In the genomic region with DNA sequence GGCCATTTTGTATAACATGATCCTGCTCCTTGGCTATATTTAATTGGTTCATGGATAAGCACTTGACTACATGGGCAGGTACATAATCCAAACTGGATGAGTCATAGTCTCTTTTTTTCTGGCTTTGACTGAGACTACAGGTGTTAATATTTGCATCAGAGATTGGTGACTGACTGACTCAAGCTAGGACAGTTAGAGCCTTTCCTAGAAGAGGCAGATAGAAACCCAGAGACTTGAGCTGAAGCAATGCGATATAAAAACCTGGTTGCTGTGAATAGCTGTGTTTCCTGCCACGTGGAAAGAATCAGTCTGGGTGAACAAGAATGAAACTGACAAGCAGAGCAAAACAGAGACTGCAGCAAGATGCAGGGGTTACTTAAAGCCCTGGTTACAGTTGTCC, we compare ENCODE assay signal across 10 cellular contexts.
A peak's percentile ranks its signal among the peaks of the same experiment; 100 is the strongest.
DNase-seq lines count a peak whose midpoint lies in the region; ATAC-seq, FAIRE-seq and TF ChIP-seq lines count a peak whose summit lies in the region.
"Had no signal": no experiment of that assay in that cellular context is flagged by ENCODE, and none has a peak within 500 bp of the region (broad histone marks: within the 10 kb centered on the region; RNA-seq: fewer than 3 reads in every experiment).

No MANE protein-coding gene starts in this region.

- H3K4me2 ChIP-seq in keratinocyte (ENCODE audit: control insufficient read depth, extremely low read depth, insufficient read depth, low read depth, low read length), result no peak overlapping the region
- no peak overlapping the region for H3K4me2 ChIP-seq in OCI-LY7 (ENCODE audit: low read length)

- H3K4me3 Mint-ChIP-seq in chondrocyte (ENCODE audit: unreplicated experiment), result no peak overlapping the region

- BruUV-seq in OCI-LY7 (replicated peaks; lab: Mats Ljungman, UMichigan), result no TSS peak

- no peaks in the 10 kb centered on the region for H4K20me1 ChIP-seq in keratinocyte (ENCODE audit: control insufficient read depth, extremely low read depth, insufficient read depth, low read length)
- no peaks in the 10 kb centered on the region for H4K20me1 ChIP-seq in OCI-LY7 (ENCODE audit: insufficient read depth, low read length)

- intact Hi-C loops in OCI-LY7 (cut with micrococcal nuclease; ENCODE audit: unreplicated experiment), result no loop called here

- POLR2A ChIA-PET in OCI-LY7 (lab: Charles Lee), result no interaction called here

- H3K27me3 ChIP-seq in keratinocyte (ENCODE audit: control insufficient read depth, extremely low read depth, insufficient read depth, low read length) (no peaks in the 10 kb centered on the region), HAP-1 (ENCODE audit: low read depth) (no peaks in the 10 kb centered on the region)

- H3K9me3 ChIP-seq in keratinocyte (ENCODE audit: control insufficient read depth, low read depth, low read length) (peaks cover under 1% of the 10 kb centered on the region), HAP-1 (no peaks in the 10 kb centered on the region), OCI-LY7 (ENCODE audit: low read length) (no peaks in the 10 kb centered on the region)

- peaks cover 4% of the 10 kb centered on the region for H3K4me1 ChIP-seq in keratinocyte (ENCODE audit: control insufficient read depth, extremely low read depth, insufficient read depth, low read length)
- no peaks in the 10 kb centered on the region for H3K4me1 ChIP-seq in HAP-1
- H3K4me1 ChIP-seq in OCI-LY7 (ENCODE audit: insufficient read depth, low read length, poor library complexity, severe bottlenecking), result no peaks in the 10 kb centered on the region

- H3K27me3 Mint-ChIP-seq in chondrocyte (ENCODE audit: low read depth), result no peaks in the 10 kb centered on the region

- no peak overlapping the region for H3K4me3 ChIP-seq in keratinocyte (ENCODE audit: control insufficient read depth in 2 of 3, extremely low read depth in 1 of 3, insufficient read depth in 2 of 3, low read depth in 1 of 3, low read length in 3 of 3)
- H3K4me3 ChIP-seq in HAP-1, result no peak overlapping the region
- H3K4me3 ChIP-seq in OCI-LY7 (ENCODE audit: low read depth, low read length, poor library complexity, severe bottlenecking), result no peak overlapping the region

- in situ Hi-C loops in HAP-1 (cut with MboI; ENCODE audit: low sequenced_read_pairs), result no loop called here

- dilution Hi-C loops in keratinocyte (cut with MboI; ENCODE audit: extremely low pct_ligation_motif_present, low sequenced_read_pairs), result no loop called here

- TF ChIP-seq CTCF in keratinocyte (optimal IDR thresholded peaks at IDR 0.05 in 1 of 3, IDR thresholded peaks at IDR 0.05 in 1 of 3, conservative IDR thresholded peaks at IDR 0.05 in 1 of 3; ENCODE audit: extremely low read depth in 1 of 3, insufficient read depth in 2 of 3, low read length in 3 of 3) (no peak), OCI-LY7 (conservative IDR thresholded peaks at IDR 0.05; ENCODE audit: low read length) (no peak), chondrocyte (IDR thresholded peaks at IDR 0.05) (no peak)

- no peaks in the 10 kb centered on the region for H3K36me3 ChIP-seq in keratinocyte (ENCODE audit: control insufficient read depth in 2 of 2, extremely low read depth in 1 of 2, insufficient read depth in 2 of 2, low read length in 2 of 2)
- H3K36me3 ChIP-seq in HAP-1 (replicated peaks), result no peaks in the 10 kb centered on the region
- H3K36me3 ChIP-seq in OCI-LY7 (ENCODE audit: insufficient read depth, low read length), result no peaks in the 10 kb centered on the region

- peaks cover 1% of the 10 kb centered on the region for H3K36me3 Mint-ChIP-seq in chondrocyte (ENCODE audit: low read depth)

- ATAC-seq in GM21529 (IDR thresholded peaks at IDR 0.05; ENCODE audit: unreplicated experiment) (peak; percentile 95), HG03521 (IDR thresholded peaks at IDR 0.05; ENCODE audit: unreplicated experiment) (peak; percentile 78)

- no peak overlapping the region for H3K27ac Mint-ChIP-seq in chondrocyte (ENCODE audit: unreplicated experiment)

- CTCF ChIA-PET in OCI-LY7 (lab: Charles Lee; ENCODE audit: unreplicated experiment), result no interaction called here

- H2AFZ ChIP-seq in keratinocyte (ENCODE audit: control insufficient read depth, low read length) (peak overlapping the region; percentile 1), OCI-LY7 (ENCODE audit: low read length) (no peak overlapping the region)

- no peak overlapping the region for H3K9ac ChIP-seq in keratinocyte (ENCODE audit: control insufficient read depth, extremely low read depth, insufficient read depth, low read length)

- H3K79me2 ChIP-seq in keratinocyte (ENCODE audit: control insufficient read depth, insufficient read depth, low read length), result no peaks in the 10 kb centered on the region
- no peaks in the 10 kb centered on the region for H3K79me2 ChIP-seq in OCI-LY7 (ENCODE audit: insufficient read depth, low read depth, low read length)

- no peaks in the 10 kb centered on the region for H3K9me2 ChIP-seq in OCI-LY7 (ENCODE audit: insufficient read depth, low read length)

- DNase-seq in NCI-H2029 (lab: John Stamatoyannopoulos, UW) (peak; percentile 5), NCI-H2029 treated with DMSO at 0.1 percent for 48 hours (lab: John Stamatoyannopoulos, UW) (no peak), keratinocyte (ENCODE audit: low read depth, low spot score) (no peak), HAP-1 (ENCODE audit: low spot score in 2 of 2) (no peak), OCI-LY7 (ENCODE audit: low spot score) (no peak), chondrocyte (ENCODE audit: low spot score) (no peak)

- no peaks in the 10 kb centered on the region for H3K9me1 ChIP-seq in keratinocyte (ENCODE audit: control insufficient read depth, extremely low read depth, insufficient read depth, low read length)

- peaks cover 13% of the 10 kb centered on the region for H3K4me1 Mint-ChIP-seq in chondrocyte (ENCODE audit: low read depth)

- H3K27ac ChIP-seq in keratinocyte (ENCODE audit: control insufficient read depth, insufficient read depth, low read length), result no peak overlapping the region
- H3K27ac ChIP-seq in OCI-LY7 (ENCODE audit: low read depth, low read length, poor library complexity, severe bottlenecking), result no peak overlapping the region
- H3K27ac ChIP-seq: 22Rv1, VCaP had no signal

- peaks cover 19% of the 10 kb centered on the region for H3K9me3 Mint-ChIP-seq in chondrocyte (ENCODE audit: low read depth)

- peak; percentile 78 for FAIRE-seq in keratinocyte (lab: Jason Lieb, UNC)
